8 cellular contexts compared by ENCODE assay signal in genomic region chr20:48826883-48827771, GRCh38. TPM values are rescaled to one million over a fixed set of nuclear protein-coding genes. Genes with fewer than 3 reads are reported as not detected.
DNase-seq lines count a peak whose midpoint lies in the region; ATAC-seq, FAIRE-seq and TF ChIP-seq lines count a peak whose summit lies in the region.

No MANE protein-coding gene starts in this region.

- no peaks in the 10 kb centered on the region for H3K27me3 ChIP-seq in endothelial cell of umbilical vein (ENCODE audit: control insufficient read depth in 2 of 2, insufficient read depth in 2 of 2, low read length in 2 of 2)

- H3K79me2 ChIP-seq in endothelial cell of umbilical vein (ENCODE audit: control insufficient read depth, insufficient read depth, low read length), result peaks cover 48% of the 10 kb centered on the region

- TSS peak; percentile 43 for BruUV-seq in endothelial cell of umbilical vein (replicated peaks; lab: Mats Ljungman, UMichigan)

- TF ChIP-seq CTCF in AG04449 (IDR thresholded peaks at IDR 0.05; ENCODE audit: insufficient read depth, low read length, missing control alignments) (no peak), endothelial cell of umbilical vein (IDR thresholded peaks at IDR 0.05; ENCODE audit: extremely low read depth in 1 of 2, insufficient read depth in 1 of 2, low read depth in 1 of 2, low read length in 2 of 2) (no peak), natural killer cell (IDR thresholded peaks at IDR 0.05) (no peak)

- peak overlapping the region; percentile 91 for H3K9ac ChIP-seq in endothelial cell of umbilical vein (replicated peaks; ENCODE audit: extremely low read depth, insufficient read depth, low read length)

- H2AFZ ChIP-seq in endothelial cell of umbilical vein (ENCODE audit: low read depth, low read length), result peak overlapping the region; percentile 38

- H3K4me3 Mint-ChIP-seq in natural killer cell, result peak overlapping the region; percentile 99

- peak; percentile 18 for ATAC-seq in GM18511 (IDR thresholded peaks at IDR 0.05; ENCODE audit: unreplicated experiment)
- ATAC-seq in HG03196 (IDR thresholded peaks at IDR 0.05; ENCODE audit: unreplicated experiment), result peak; percentile 6
- peak; percentile 24 to 53 (median 51) for ATAC-seq in natural killer cell
- no peak for ATAC-seq in HG03565 (IDR thresholded peaks at IDR 0.05; ENCODE audit: unreplicated experiment)

- peak overlapping the region; percentile 89 for H3K4me2 ChIP-seq in endothelial cell of umbilical vein (ENCODE audit: insufficient read depth, low read length)

- no peak overlapping the region for H3K27ac Mint-ChIP-seq in natural killer cell

- H3K4me3 ChIP-seq in AG04449 (ENCODE audit: low read depth, low read length) (peak overlapping the region; percentile 70), endothelial cell of umbilical vein (replicated peaks in 1 of 3; ENCODE audit: insufficient read depth in 1 of 3, low read depth in 1 of 3, low read length in 3 of 3) (peak overlapping the region; percentile 85 to 92 (median 92))

- no peaks in the 10 kb centered on the region for H4K20me1 ChIP-seq in endothelial cell of umbilical vein (replicated peaks; ENCODE audit: control insufficient read depth, extremely low read depth, insufficient read depth, low read length)

- no peaks in the 10 kb centered on the region for H3K27me3 Mint-ChIP-seq in natural killer cell (ENCODE audit: low read depth in 2 of 2)

- H3K4me1 Mint-ChIP-seq in natural killer cell, result peaks cover 42 to 58% of the 10 kb centered on the region in 2 donors

- H3K9me1 ChIP-seq in endothelial cell of umbilical vein (replicated peaks; ENCODE audit: control insufficient read depth, extremely low read depth, insufficient read depth, low read length), result no peaks in the 10 kb centered on the region

- peak overlapping the region; percentile 67 for H3K27ac ChIP-seq in endothelial cell of umbilical vein (ENCODE audit: insufficient read depth, low read depth, low read length)

- TF ChIP-seq POLR2A in endothelial cell of umbilical vein (IDR thresholded peaks at IDR 0.05; ENCODE audit: low read depth, low read length), result no peak

- intact Hi-C loops in endothelial cell of umbilical vein (cut with micrococcal nuclease) (loop anchor here (1.0 to 5.0 kb wide), 3 partner anchors 78 to 192 kb away; no protein-coding TSS in a partner anchor), natural killer cell (cut with micrococcal nuclease) (loop anchor here (10.0 kb wide), 1 partner anchor 142 kb away; no protein-coding TSS in a partner anchor)

- CTCF ChIA-PET in AG04449 (lab: Yijun Ruan, JAX) (interaction anchor here (1.3 to 2.0 kb wide), 3 partner anchors 9 to 169 kb away, joined by 4 to 5 read pairs (median 4); no protein-coding TSS in a partner anchor), endothelial cell of umbilical vein (lab: Charles Lee) (interaction anchor here (0.7 to 4.9 kb wide), 7 partner anchors 14 to 170 kb away, joined by 3 to 43 read pairs (median 4); no protein-coding TSS in a partner anchor)

- dilution Hi-C loops in endothelial cell of umbilical vein (cut with MboI; ENCODE audit: extremely low pct_ligation_motif_present, low sequenced_read_pairs), result no loop called here

- no peaks in the 10 kb centered on the region for H3K9me3 Mint-ChIP-seq in natural killer cell

- peaks cover 0 to 2% of the 10 kb centered on the region in 2 experiments for H3K36me3 ChIP-seq in endothelial cell of umbilical vein (ENCODE audit: control insufficient read depth in 2 of 2, extremely low read depth in 1 of 2, insufficient read depth in 2 of 2, low read length in 2 of 2)

- peak; percentile 64 for FAIRE-seq in endothelial cell of umbilical vein (lab: Jason Lieb, UNC)

- POLR2A ChIA-PET in AG04449 (lab: Yijun Ruan, JAX) (interaction anchor here (0.7 kb wide), 1 partner anchor 104 kb away, joined by 4 read pairs; no protein-coding TSS in a partner anchor), endothelial cell of umbilical vein (lab: Charles Lee) (interaction anchor here (0.6 to 1.4 kb wide), 2 partner anchors 18 to 76 kb away, joined by 3 to 5 read pairs; no protein-coding TSS in a partner anchor)

- H3K9me3 ChIP-seq in endothelial cell of umbilical vein (replicated peaks; ENCODE audit: control insufficient read depth, insufficient read depth, low read length), result no peaks in the 10 kb centered on the region

- DNase-seq in AG04449 (ENCODE audit: low read depth, low spot score), result no peak
- peak; percentile 59 for DNase-seq in UCSD-AML1 (lab: John Stamatoyannopoulos, UW; ENCODE audit: unreplicated experiment)
- peak; percentile 53 for DNase-seq in endothelial cell of umbilical vein (ENCODE audit: low read depth, low spot score)
- DNase-seq in natural killer cell, result peak; percentile 54
- DNase-seq in NCI-H128 (lab: John Stamatoyannopoulos, UW; ENCODE audit: unreplicated experiment), result no peak

- no peaks in the 10 kb centered on the region for H3K36me3 Mint-ChIP-seq in natural killer cell

- peaks cover 49% of the 10 kb centered on the region for H3K4me1 ChIP-seq in endothelial cell of umbilical vein (ENCODE audit: control insufficient read depth, extremely low read depth, insufficient read depth, low read length)

TF ChIP-seq in endothelial cell of umbilical vein, 7 proteins besides CTCF, POLR2A, EP300 and RAD21:
- TF ChIP-seq EZH2 (IDR thresholded peaks at IDR 0.05; ENCODE audit: borderline replicate concordance, low read depth, low read length, severe bottlenecking) (no peak), GATA2 (IDR thresholded peaks at IDR 0.05; ENCODE audit: insufficient read depth, insufficient read length, low read depth, low read length) (no peak), FOS (IDR thresholded peaks at IDR 0.05; ENCODE audit: borderline replicate concordance, insufficient read depth, low read length) (no peak), MYC (IDR thresholded peaks at IDR 0.05; ENCODE audit: low read depth, low read length) (no peak), POLR2AphosphoS5 (IDR thresholded peaks at IDR 0.05; ENCODE audit: insufficient read depth, low read depth, low read length) (no peak), JUN (IDR thresholded peaks at IDR 0.05; ENCODE audit: borderline replicate concordance, insufficient read depth, insufficient read length, low read depth) (no peak), MAX (IDR thresholded peaks at IDR 0.05; ENCODE audit: insufficient read depth, insufficient read length) (no peak)

RNA-seq across cellular contexts. Expression of gene PREX1, which starts 0.7 kb away (rescaled TPM):
- total RNA-seq in endothelial cell of umbilical vein (65.7 and 72.9 TPM in 2 replicates), natural killer cell (100 to 1,000 TPM; 382 to 392 (median 389) TPM)
- 51.3 and 53.6 TPM in 2 replicates for polyA plus RNA-seq in endothelial cell of umbilical vein
- 35.4 and 43.2 TPM in 2 replicates for polyA plus RNA-seq in endothelial cell of umbilical vein (2011; cell fraction: cytosol; rRNA removed)
- polyA plus RNA-seq in endothelial cell of umbilical vein (2011; cell fraction: nucleus; rRNA removed), result 86.0 and 95.1 TPM in 2 replicates
- 54.7 and 68.3 TPM in 2 replicates for polyA plus RNA-seq in endothelial cell of umbilical vein (2012)
- polyA minus RNA-seq in endothelial cell of umbilical vein, result 75.8 and 82.4 TPM in 2 replicates
- 10.0 TPM for polyA minus RNA-seq in endothelial cell of umbilical vein (2011; cell fraction: cytosol; rRNA and poly(A)+ RNA removed)
- polyA minus RNA-seq in endothelial cell of umbilical vein (2011; cell fraction: nucleus; rRNA and poly(A)+ RNA removed), result 69.8 and 84.1 TPM in 2 replicates

Comparison
In these comparisons a context has a peak if more than half of its experiments do, and no peak if none do; other contexts are left out.
1. DNase-seq: peak in UCSD-AML1 (single experiment), endothelial cell of umbilical vein (single experiment) and natural killer cell (single experiment); none in AG04449 (single experiment) and NCI-H128 (single experiment).